In genomic region chr18:58221060-58221725, GRCh38 we compare ENCODE assay signal across 1 cellular context.
TF ChIP-seq lines count a peak whose summit lies in the region.

No MANE protein-coding gene starts in this region.

TF ChIP-seq in K562, 482 proteins besides CTCF, POLR2A, EP300 and RAD21 (continued from another document and continues in another):
- TF ChIP-seq TGIF2 (CRISPR knock-in tag; IDR thresholded peaks at IDR 0.05) (no peak), E2F5 (CRISPR knock-in tag; IDR thresholded peaks at IDR 0.05) (no peak), ZNF644 (tag; IDR thresholded peaks at IDR 0.05; ENCODE audit: low read depth) (no peak), RNF2 (IDR thresholded peaks at IDR 0.05) (no peak), RERE (CRISPR knock-in tag; IDR thresholded peaks at IDR 0.05; ENCODE audit: borderline replicate concordance) (no peak), KAT8 (IDR thresholded peaks at IDR 0.05; ENCODE audit: low read depth) (no peak), CREB5 (CRISPR knock-in tag; IDR thresholded peaks at IDR 0.05) (no peak), GATAD2A (IDR thresholded peaks at IDR 0.05) (no peak), ZNF24 (IDR thresholded peaks at IDR 0.05) (no peak), NBN (IDR thresholded peaks at IDR 0.05; ENCODE audit: low read depth) (no peak), KAT7 (CRISPR knock-in tag; IDR thresholded peaks at IDR 0.05; ENCODE audit: borderline replicate concordance) (no peak), HDAC1 (IDR thresholded peaks at IDR 0.05) (0 out of 4 replicates have a peak, but pooled peaks of 1 of the 2 experiments have one; percentile 35), ZNF830 (CRISPR knock-in tag; IDR thresholded peaks at IDR 0.05) (no peak), POLR2AphosphoS2 (IDR thresholded peaks at IDR 0.05; ENCODE audit: low read length) (no peak), YY1 (IDR thresholded peaks at IDR 0.05; ENCODE audit: borderline replicate concordance in 1 of 3, control insufficient read depth in 1 of 3, extremely low read depth in 1 of 3, insufficient read depth in 3 of 3, insufficient read length in 1 of 3, insufficient replicate concordance in 2 of 3, low read depth in 1 of 3, low read length in 2 of 3) (no peak), PML (IDR thresholded peaks at IDR 0.05; ENCODE audit: low read length) (peak; percentile 48; the same call in 1 of the 2 replicates), CREB3 (tag; conservative IDR thresholded peaks at IDR 0.05; ENCODE audit: low read depth) (no peak), E2F4 (CRISPR knock-in tag; IDR thresholded peaks at IDR 0.05; ENCODE audit: low read depth) (no peak), PRPF4 (IDR thresholded peaks at IDR 0.05; ENCODE audit: insufficient read depth, low read depth, low read length, poor library complexity, severe bottlenecking) (no peak), CHAMP1 (IDR thresholded peaks at IDR 0.05) (no peak), ZBTB43 (CRISPR knock-in tag; IDR thresholded peaks at IDR 0.05) (no peak), MIER1 (IDR thresholded peaks at IDR 0.05; ENCODE audit: low read depth) (no peak), TAF1 (IDR thresholded peaks at IDR 0.05; ENCODE audit: control insufficient read depth, extremely low read depth, insufficient read depth, low read length, severe bottlenecking) (peak; percentile 81), HEY1 (CRISPR knock-in tag; IDR thresholded peaks at IDR 0.05; ENCODE audit: borderline replicate concordance) (no peak), RBM15 (IDR thresholded peaks at IDR 0.05; ENCODE audit: insufficient read depth, low read length) (no peak), XRCC5 (IDR thresholded peaks at IDR 0.05; ENCODE audit: low read depth, low read length) (no peak), NCOA4 (IDR thresholded peaks at IDR 0.05; ENCODE audit: partially characterized antibody) (no peak), SMAD1 (IDR thresholded peaks at IDR 0.05; ENCODE audit: low read depth, low read length, partially characterized antibody) (peak; percentile 23), ZNF511 (CRISPR knock-in tag; IDR thresholded peaks at IDR 0.05) (no peak), NFIX (CRISPR knock-in tag; IDR thresholded peaks at IDR 0.05; ENCODE audit: low read depth) (no peak), ZNF121 (CRISPR knock-in tag; conservative IDR thresholded peaks at IDR 0.05) (no peak), CBFA2T3 (IDR thresholded peaks at IDR 0.05) (peak; percentile 46; the same call in 1 of the 2 replicates), HMG20B (CRISPR knock-in tag; IDR thresholded peaks at IDR 0.05) (no peak), ZNF584 (CRISPR knock-in tag; IDR thresholded peaks at IDR 0.05; ENCODE audit: low read depth) (no peak), SREBF1 (IDR thresholded peaks at IDR 0.05; ENCODE audit: borderline replicate concordance, low read depth, low read length) (no peak), ZBTB5 (IDR thresholded peaks at IDR 0.05) (no peak), MLLT1 (IDR thresholded peaks at IDR 0.05) (0 out of 4 replicates have a peak, but pooled peaks of 1 of the 2 experiments have one; percentile 35), PHB2 (IDR thresholded peaks at IDR 0.05; ENCODE audit: low read depth) (no peak), HNRNPLL (IDR thresholded peaks at IDR 0.05; ENCODE audit: low read depth, low read length, poor library complexity, severe bottlenecking) (no peak), CBX2 (IDR thresholded peaks at IDR 0.05; ENCODE audit: insufficient read depth, low read length, poor library complexity, severe bottlenecking) (no peak), NR2C2 (CRISPR knock-in tag; IDR thresholded peaks at IDR 0.05) (no peak), NR2C2 (tag; IDR thresholded peaks at IDR 0.05) (peak; percentile 79), KDM5B (IDR thresholded peaks at IDR 0.05; ENCODE audit: insufficient replicate concordance, low read depth, low read length) (peak; percentile 50), E2F3 (CRISPR knock-in tag; IDR thresholded peaks at IDR 0.05) (no peak), ARNT (IDR thresholded peaks at IDR 0.05) (no peak), ATF4 (CRISPR knock-in tag; IDR thresholded peaks at IDR 0.05) (no peak), MYC (IDR thresholded peaks at IDR 0.05; ENCODE audit: low read depth, low read length) (no peak), MYC (CRISPR knock-in tag; IDR thresholded peaks at IDR 0.05; ENCODE audit: borderline replicate concordance, low read depth) (no peak)
